10 cellular contexts compared by ENCODE assay signal in genomic region chr11:57637626-57638004, GRCh38. TPM values are rescaled to one million over a fixed set of nuclear protein-coding genes. Genes with fewer than 3 reads are reported as not detected.
DNase-seq lines count a peak whose midpoint lies in the region; ATAC-seq, FAIRE-seq and TF ChIP-seq lines count a peak whose summit lies in the region.
"Had no signal": no experiment of that assay in that cellular context is flagged by ENCODE, and none has a peak within 500 bp of the region (broad histone marks: within the 10 kb centered on the region; RNA-seq: fewer than 3 reads in every experiment).

No MANE protein-coding gene starts in this region.

- H3K4me1 ChIP-seq in endothelial cell of umbilical vein (ENCODE audit: control insufficient read depth, extremely low read depth, insufficient read depth, low read length) (peaks cover 24% of the 10 kb centered on the region), colonic mucosa (no peaks in the 10 kb centered on the region)
- H3K4me1 ChIP-seq in naive thymus-derived CD4-positive, alpha-beta T cell (ENCODE audit: control insufficient read depth in 2 of 2, insufficient read depth in 2 of 2, low read length in 2 of 2): peaks cover 3 to 8% of the 10 kb centered on the region in 2 donors

- H3K27me3 ChIP-seq in AG04450 (ENCODE audit: control insufficient read depth, insufficient read depth, low read length) (peaks cover 7% of the 10 kb centered on the region), endothelial cell of umbilical vein (ENCODE audit: control insufficient read depth in 2 of 2, insufficient read depth in 2 of 2, low read length in 2 of 2) (peaks cover 4 to 7% of the 10 kb centered on the region in 2 experiments), colonic mucosa (no peaks in the 10 kb centered on the region)
- no peaks in the 10 kb centered on the region for H3K27me3 ChIP-seq in naive thymus-derived CD4-positive, alpha-beta T cell (ENCODE audit: control insufficient read depth in 2 of 2, insufficient read depth in 2 of 2, low read length in 2 of 2)

- no peaks in the 10 kb centered on the region for H3K36me3 Mint-ChIP-seq in naive thymus-derived CD4-positive, alpha-beta T cell

- H3K9me3 Mint-ChIP-seq in naive thymus-derived CD4-positive, alpha-beta T cell: no peaks in the 10 kb centered on the region

- H4K20me1 ChIP-seq in endothelial cell of umbilical vein (replicated peaks; ENCODE audit: control insufficient read depth, extremely low read depth, insufficient read depth, low read length): no peaks in the 10 kb centered on the region

- H3K9me3 ChIP-seq in AG04450 (ENCODE audit: control insufficient read depth, insufficient read depth, low read length) (no peaks in the 10 kb centered on the region), KOPT-K1 (ENCODE audit: insufficient read depth, low read length, poor library complexity, severe bottlenecking) (no peaks in the 10 kb centered on the region), endothelial cell of umbilical vein (replicated peaks; ENCODE audit: control insufficient read depth, insufficient read depth, low read length) (no peaks in the 10 kb centered on the region), colonic mucosa (no peaks in the 10 kb centered on the region)
- H3K9me3 ChIP-seq in naive thymus-derived CD4-positive, alpha-beta T cell (ENCODE audit: control insufficient read depth in 2 of 3, low read length in 3 of 3): no peaks in the 10 kb centered on the region

- FAIRE-seq in endothelial cell of umbilical vein (lab: Jason Lieb, UNC): no peak
- FAIRE-seq: islet of Langerhans, RCC 7860 had no signal

- TF ChIP-seq CTCF in AG04450 (IDR thresholded peaks at IDR 0.05; ENCODE audit: low read depth, low read length) (no peak), endothelial cell of umbilical vein (IDR thresholded peaks at IDR 0.05; ENCODE audit: extremely low read depth in 1 of 2, insufficient read depth in 1 of 2, low read depth in 1 of 2, low read length in 2 of 2) (no peak), colonic mucosa (IDR thresholded peaks at IDR 0.05) (no peak)

- DNase-seq in AG04450 (ENCODE audit: low read depth, low spot score) (no peak), endothelial cell of umbilical vein (ENCODE audit: low read depth, low spot score) (no peak), colonic mucosa (no peak), SHP77 (lab: John Stamatoyannopoulos, UW) (no peak), hippocampal formation (lab: John Stamatoyannopoulos, UW) (no peak)
- no peak for DNase-seq in naive thymus-derived CD4-positive, alpha-beta T cell

- dilution Hi-C loops in endothelial cell of umbilical vein (cut with MboI; ENCODE audit: extremely low pct_ligation_motif_present, low sequenced_read_pairs): no loop called here

- H3K27ac ChIP-seq in AG04450 (ENCODE audit: low read depth, low read length) (no peak overlapping the region), KOPT-K1 (ENCODE audit: low read depth, low read length, poor library complexity, severe bottlenecking) (peak overlapping the region; percentile 100), endothelial cell of umbilical vein (ENCODE audit: insufficient read depth, low read depth, low read length) (no peak overlapping the region), colonic mucosa (no peak overlapping the region)
- H3K27ac ChIP-seq in naive thymus-derived CD4-positive, alpha-beta T cell (ENCODE audit: low read depth, low read length): no peak overlapping the region

- intact Hi-C loops in endothelial cell of umbilical vein (cut with micrococcal nuclease): loop anchor here (1.0 to 2.0 kb wide), 3 partner anchors 20 to 213 kb away; partner anchors contain the start of gene CLP1
- intact Hi-C loops in naive thymus-derived CD4-positive, alpha-beta T cell (cut with micrococcal nuclease): no loop called here
- intact Hi-C loops in colonic mucosa (cut with DNase I): no loop called here

- H3K27me3 Mint-ChIP-seq in naive thymus-derived CD4-positive, alpha-beta T cell: peaks cover 9 to 37% (median 31%) of the 10 kb centered on the region in 5 donors

- ATAC-seq in naive thymus-derived CD4-positive, alpha-beta T cell: no peak
- no peak for ATAC-seq in HG02840 (IDR thresholded peaks at IDR 0.05; ENCODE audit: low FRiP score, unreplicated experiment)

- POLR2A ChIA-PET in AG04450 (lab: Yijun Ruan, JAX) (no interaction called here), endothelial cell of umbilical vein (lab: Charles Lee) (no interaction called here)
- POLR2A ChIA-PET in naive thymus-derived CD4-positive, alpha-beta T cell (lab: Charles Lee): no interaction called here

- peak overlapping the region; percentile 62 to 99 (median 90) for H3K4me3 Mint-ChIP-seq in naive thymus-derived CD4-positive, alpha-beta T cell

- H3K4me2 ChIP-seq in endothelial cell of umbilical vein (ENCODE audit: insufficient read depth, low read length): peak overlapping the region; percentile 92

- H3K36me3 ChIP-seq in KOPT-K1 (ENCODE audit: insufficient read depth, low read length) (no peaks in the 10 kb centered on the region), endothelial cell of umbilical vein (ENCODE audit: control insufficient read depth in 2 of 2, extremely low read depth in 1 of 2, insufficient read depth in 2 of 2, low read length in 2 of 2) (no peaks in the 10 kb centered on the region), colonic mucosa (no peaks in the 10 kb centered on the region)
- no peaks in the 10 kb centered on the region for H3K36me3 ChIP-seq in naive thymus-derived CD4-positive, alpha-beta T cell (ENCODE audit: control insufficient read depth in 2 of 3, insufficient read depth in 3 of 3, low read length in 3 of 3)

- H3K4me3 ChIP-seq in AG04450 (ENCODE audit: low read depth, low read length): peak overlapping the region; percentile 99
- H3K4me3 ChIP-seq in endothelial cell of umbilical vein (replicated peaks in 1 of 3; ENCODE audit: insufficient read depth in 1 of 3, low read depth in 1 of 3, low read length in 3 of 3): peak overlapping the region; percentile 49 to 74 (median 55)
- no peak overlapping the region for H3K4me3 ChIP-seq in naive thymus-derived CD4-positive, alpha-beta T cell (ENCODE audit: low read length)
- no peak overlapping the region for H3K4me3 ChIP-seq in colonic mucosa

- TF ChIP-seq POLR2A in endothelial cell of umbilical vein (IDR thresholded peaks at IDR 0.05; ENCODE audit: low read depth, low read length): no peak

- CTCF ChIA-PET in AG04450 (lab: Charles Lee) (interaction anchor here (0.8 to 2.7 kb wide), 2 partner anchors 9 to 69 kb away, joined by 3 to 15 read pairs; partner anchors contain the start of gene UBE2L6), endothelial cell of umbilical vein (lab: Charles Lee) (interaction anchor here (2.1 kb wide), 1 partner anchor 70 kb away, joined by 7 read pairs; the partner anchor contains the start of gene UBE2L6)
- CTCF ChIA-PET in naive thymus-derived CD4-positive, alpha-beta T cell (lab: Charles Lee): interaction anchor here (0.6 to 1.4 kb wide), 2 partner anchors 29 to 144 kb away, joined by 3 read pairs; no protein-coding TSS in a partner anchor

- no TSS peak for BruUV-seq in endothelial cell of umbilical vein (replicated peaks; lab: Mats Ljungman, UMichigan)

- H3K9ac ChIP-seq in endothelial cell of umbilical vein (replicated peaks; ENCODE audit: extremely low read depth, insufficient read depth, low read length) (peak overlapping the region; percentile 89), colonic mucosa (ENCODE audit: low read depth in 2 of 2, low read length in 2 of 2) (no peak overlapping the region)

- peak overlapping the region; percentile 98 for H2AFZ ChIP-seq in endothelial cell of umbilical vein (ENCODE audit: low read depth, low read length)

- no peaks in the 10 kb centered on the region for H3K9me1 ChIP-seq in endothelial cell of umbilical vein (replicated peaks; ENCODE audit: control insufficient read depth, extremely low read depth, insufficient read depth, low read length)

- peaks cover 18% of the 10 kb centered on the region for H3K79me2 ChIP-seq in endothelial cell of umbilical vein (ENCODE audit: control insufficient read depth, insufficient read depth, low read length)

- H3K27ac Mint-ChIP-seq in naive thymus-derived CD4-positive, alpha-beta T cell: peak overlapping the region in 1 of 9 donors; percentile 71

- peaks cover 10 to 29% (median 15%) of the 10 kb centered on the region in 7 donors for H3K4me1 Mint-ChIP-seq in naive thymus-derived CD4-positive, alpha-beta T cell

RNA-seq across cellular contexts. Expression of gene YPEL4, which starts 12.1 kb away (rescaled TPM):
- 0.83 and 1.1 TPM in 2 replicates for polyA plus RNA-seq in AG04450 (2011; rRNA removed)
- 0.74 and 0.87 TPM in 2 replicates for polyA minus RNA-seq in AG04450 (2011; rRNA and poly(A)+ RNA removed)
- 0.24 and 0.30 TPM in 2 replicates for total RNA-seq in endothelial cell of umbilical vein
- 0.03 and 0.06 TPM in 2 replicates for polyA plus RNA-seq in endothelial cell of umbilical vein
- polyA plus RNA-seq in endothelial cell of umbilical vein (2011; cell fraction: cytosol; rRNA removed): 0.04 and 0.05 TPM in 2 replicates
- polyA plus RNA-seq in endothelial cell of umbilical vein (2011; cell fraction: nucleus; rRNA removed): 0.34 and 0.39 TPM in 2 replicates
- 0.13 and 0.35 TPM in 2 replicates for polyA plus RNA-seq in endothelial cell of umbilical vein (2012)
- polyA minus RNA-seq in endothelial cell of umbilical vein: 0.17 TPM in 1 of 2 replicates, not detected in the other
- polyA minus RNA-seq in endothelial cell of umbilical vein (2011; cell fraction: cytosol; rRNA and poly(A)+ RNA removed): not detected
- 0.19 and 0.24 TPM in 2 replicates for polyA minus RNA-seq in endothelial cell of umbilical vein (2011; cell fraction: nucleus; rRNA and poly(A)+ RNA removed)
- total RNA-seq in naive thymus-derived CD4-positive, alpha-beta T cell: 10 to 100 TPM in 2 of 5 experiments, 1 to 10 TPM in 2, under 1 TPM in 1; 0.70 to 13.4 (median 4.3) TPM
- under 1 TPM; 0.15 to 0.18 TPM for polyA plus RNA-seq in naive thymus-derived CD4-positive, alpha-beta T cell
- total RNA-seq in colonic mucosa: under 1 TPM; 0.44 to 0.98 TPM

RNA-seq across cellular contexts. Expression of gene CLP1, which starts 19.9 kb away (rescaled TPM):
- polyA plus RNA-seq in AG04450 (2011; rRNA removed): 17.7 and 18.0 TPM in 2 replicates
- 15.7 and 20.1 TPM in 2 replicates for polyA minus RNA-seq in AG04450 (2011; rRNA and poly(A)+ RNA removed)
- total RNA-seq in endothelial cell of umbilical vein: 17.9 and 20.9 TPM in 2 replicates
- polyA plus RNA-seq in endothelial cell of umbilical vein: 19.4 and 20.8 TPM in 2 replicates
- 22.1 and 25.0 TPM in 2 replicates for polyA plus RNA-seq in endothelial cell of umbilical vein (2011; cell fraction: cytosol; rRNA removed)
- polyA plus RNA-seq in endothelial cell of umbilical vein (2011; cell fraction: nucleus; rRNA removed): 20.3 and 20.9 TPM in 2 replicates
- polyA plus RNA-seq in endothelial cell of umbilical vein (2012): 19.1 and 25.1 TPM in 2 replicates
- 25.3 and 34.8 TPM in 2 replicates for polyA minus RNA-seq in endothelial cell of umbilical vein
- polyA minus RNA-seq in endothelial cell of umbilical vein (2011; cell fraction: cytosol; rRNA and poly(A)+ RNA removed): 11.5 TPM
- polyA minus RNA-seq in endothelial cell of umbilical vein (2011; cell fraction: nucleus; rRNA and poly(A)+ RNA removed): 6.2 and 9.1 TPM in 2 replicates
- 10 to 100 TPM; 12.8 to 18.5 (median 14.7) TPM for total RNA-seq in naive thymus-derived CD4-positive, alpha-beta T cell
- polyA plus RNA-seq in naive thymus-derived CD4-positive, alpha-beta T cell: 10 to 100 TPM; 10.1 to 10.3 TPM
- 10 to 100 TPM; 13.5 to 14.9 TPM for total RNA-seq in colonic mucosa

RNA-seq across cellular contexts. Expression of gene ZDHHC5, which starts 30.3 kb away (rescaled TPM):
- polyA plus RNA-seq in AG04450 (2011; rRNA removed): 56.7 and 64.3 TPM in 2 replicates
- polyA minus RNA-seq in AG04450 (2011; rRNA and poly(A)+ RNA removed): 83.8 and 101 TPM in 2 replicates
- 67.4 and 74.0 TPM in 2 replicates for total RNA-seq in endothelial cell of umbilical vein
- polyA plus RNA-seq in endothelial cell of umbilical vein: 52.9 and 61.1 TPM in 2 replicates
- polyA plus RNA-seq in endothelial cell of umbilical vein (2011; cell fraction: cytosol; rRNA removed): 49.5 and 54.7 TPM in 2 replicates
- 58.1 and 61.0 TPM in 2 replicates for polyA plus RNA-seq in endothelial cell of umbilical vein (2011; cell fraction: nucleus; rRNA removed)
- 54.9 and 55.5 TPM in 2 replicates for polyA plus RNA-seq in endothelial cell of umbilical vein (2012)
- polyA minus RNA-seq in endothelial cell of umbilical vein: 110 and 138 TPM in 2 replicates
- polyA minus RNA-seq in endothelial cell of umbilical vein (2011; cell fraction: cytosol; rRNA and poly(A)+ RNA removed): 31.7 TPM
- 34.6 and 49.5 TPM in 2 replicates for polyA minus RNA-seq in endothelial cell of umbilical vein (2011; cell fraction: nucleus; rRNA and poly(A)+ RNA removed)
- total RNA-seq in naive thymus-derived CD4-positive, alpha-beta T cell: 10 to 100 TPM; 51.4 to 82.2 (median 59.1) TPM
- polyA plus RNA-seq in naive thymus-derived CD4-positive, alpha-beta T cell: 10 to 100 TPM; 26.9 to 44.5 TPM
- total RNA-seq in colonic mucosa: 10 to 100 TPM; 80.2 to 82.1 TPM

RNA-seq across cellular contexts. Expression of gene SERPING1, which starts 40.1 kb away (rescaled TPM):
- 15.2 and 21.1 TPM in 2 replicates for polyA plus RNA-seq in AG04450 (2011; rRNA removed)
- polyA minus RNA-seq in AG04450 (2011; rRNA and poly(A)+ RNA removed): 4.6 and 6.0 TPM in 2 replicates
- total RNA-seq in endothelial cell of umbilical vein: not detected in 2 replicates
- polyA plus RNA-seq in endothelial cell of umbilical vein: 0.30 TPM in 1 of 2 replicates, not detected in the other
- 0.08 TPM in 1 of 2 replicates, not detected in the other for polyA plus RNA-seq in endothelial cell of umbilical vein (2011; cell fraction: cytosol; rRNA removed)
- polyA plus RNA-seq in endothelial cell of umbilical vein (2011; cell fraction: nucleus; rRNA removed): 0.16 TPM in 1 of 2 replicates, not detected in the other
- 0.12 and 1.0 TPM in 2 replicates for polyA plus RNA-seq in endothelial cell of umbilical vein (2012)
- not detected in 2 replicates for polyA minus RNA-seq in endothelial cell of umbilical vein
- not detected for polyA minus RNA-seq in endothelial cell of umbilical vein (2011; cell fraction: cytosol; rRNA and poly(A)+ RNA removed)
- not detected in 2 replicates for polyA minus RNA-seq in endothelial cell of umbilical vein (2011; cell fraction: nucleus; rRNA and poly(A)+ RNA removed)
- total RNA-seq in naive thymus-derived CD4-positive, alpha-beta T cell: 1 to 10 TPM in 1 of 5 experiments, under 1 TPM in 2, not detected in 2; 0.21 to 3.7 (median 0.97) TPM
- polyA plus RNA-seq in naive thymus-derived CD4-positive, alpha-beta T cell: not detected
- total RNA-seq in colonic mucosa: 10 to 100 TPM; 18.7 to 57.5 TPM

Comparison
In these comparisons a context has a peak if more than half of its experiments do, and no peak if none do; other contexts are left out.
1. H3K4me3 ChIP-seq: peak in AG04450 (single experiment) and endothelial cell of umbilical vein (3 of 3); none in naive thymus-derived CD4-positive, alpha-beta T cell (single experiment) and colonic mucosa (single experiment).